Comparison of ENCODE assay signal across 1 cellular context in the genomic region with DNA sequence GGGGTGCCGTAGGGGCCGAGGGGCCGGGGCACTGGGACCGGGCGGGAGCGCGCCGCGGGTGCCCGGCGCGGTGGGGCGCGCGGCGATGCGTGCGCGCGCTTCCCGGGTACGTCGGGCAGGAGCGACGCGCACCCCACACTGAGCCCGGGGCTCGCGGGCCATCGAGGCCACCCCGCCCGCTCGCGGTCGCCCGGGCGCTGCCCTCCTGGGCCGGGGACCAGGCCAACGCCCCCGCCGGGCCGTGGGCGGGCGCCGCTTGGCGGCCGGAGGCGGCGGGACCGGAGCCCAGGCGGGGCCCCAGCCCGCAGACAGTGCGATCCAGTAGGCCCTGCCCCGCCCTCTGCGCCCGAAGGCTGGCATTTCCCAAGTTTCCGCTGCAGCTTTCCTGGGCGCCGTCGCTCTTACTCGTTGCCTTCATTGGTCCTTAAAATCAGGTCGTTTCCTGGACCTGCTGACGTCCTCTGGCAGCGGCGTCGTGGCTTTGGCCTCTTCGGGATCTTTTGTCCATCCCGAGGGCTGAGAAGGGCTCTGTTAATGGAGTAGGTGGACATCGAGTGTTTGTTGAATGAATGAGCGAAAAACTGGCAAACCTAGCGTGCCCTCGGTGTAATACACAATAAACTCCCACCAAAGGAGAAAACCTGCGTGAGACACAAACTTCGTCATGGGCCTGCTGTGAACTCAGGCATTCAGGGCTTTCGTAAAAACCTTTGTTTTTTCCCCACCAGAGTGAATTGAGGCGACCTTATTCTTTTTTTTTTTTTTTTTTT.
TF ChIP-seq lines count a peak whose summit lies in the region.

No MANE protein-coding gene starts in this region.

TF ChIP-seq in HepG2, 621 proteins besides CTCF, POLR2A, EP300 and RAD21 (continued from another document and continues in another):
- TF ChIP-seq, protein P1, sequence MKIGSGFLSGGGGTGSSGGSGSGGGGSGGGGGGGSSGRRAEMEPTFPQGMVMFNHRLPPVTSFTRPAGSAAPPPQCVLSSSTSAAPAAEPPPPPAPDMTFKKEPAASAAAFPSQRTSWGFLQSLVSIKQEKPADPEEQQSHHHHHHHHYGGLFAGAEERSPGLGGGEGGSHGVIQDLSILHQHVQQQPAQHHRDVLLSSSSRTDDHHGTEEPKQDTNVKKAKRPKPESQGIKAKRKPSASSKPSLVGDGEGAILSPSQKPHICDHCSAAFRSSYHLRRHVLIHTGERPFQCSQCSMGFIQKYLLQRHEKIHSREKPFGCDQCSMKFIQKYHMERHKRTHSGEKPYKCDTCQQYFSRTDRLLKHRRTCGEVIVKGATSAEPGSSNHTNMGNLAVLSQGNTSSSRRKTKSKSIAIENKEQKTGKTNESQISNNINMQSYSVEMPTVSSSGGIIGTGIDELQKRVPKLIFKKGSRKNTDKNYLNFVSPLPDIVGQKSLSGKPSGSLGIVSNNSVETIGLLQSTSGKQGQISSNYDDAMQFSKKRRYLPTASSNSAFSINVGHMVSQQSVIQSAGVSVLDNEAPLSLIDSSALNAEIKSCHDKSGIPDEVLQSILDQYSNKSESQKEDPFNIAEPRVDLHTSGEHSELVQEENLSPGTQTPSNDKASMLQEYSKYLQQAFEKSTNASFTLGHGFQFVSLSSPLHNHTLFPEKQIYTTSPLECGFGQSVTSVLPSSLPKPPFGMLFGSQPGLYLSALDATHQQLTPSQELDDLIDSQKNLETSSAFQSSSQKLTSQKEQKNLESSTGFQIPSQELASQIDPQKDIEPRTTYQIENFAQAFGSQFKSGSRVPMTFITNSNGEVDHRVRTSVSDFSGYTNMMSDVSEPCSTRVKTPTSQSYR (CRISPR knock-in tag; IDR thresholded peaks at IDR 0.05; ENCODE audit: borderline replicate concordance) = no peak
- peak; percentile 25; the same call in 1 of the 2 replicates for TF ChIP-seq NFKB2 (CRISPR knock-in tag; IDR thresholded peaks at IDR 0.05; ENCODE audit: borderline replicate concordance)
- TF ChIP-seq, protein P2, sequence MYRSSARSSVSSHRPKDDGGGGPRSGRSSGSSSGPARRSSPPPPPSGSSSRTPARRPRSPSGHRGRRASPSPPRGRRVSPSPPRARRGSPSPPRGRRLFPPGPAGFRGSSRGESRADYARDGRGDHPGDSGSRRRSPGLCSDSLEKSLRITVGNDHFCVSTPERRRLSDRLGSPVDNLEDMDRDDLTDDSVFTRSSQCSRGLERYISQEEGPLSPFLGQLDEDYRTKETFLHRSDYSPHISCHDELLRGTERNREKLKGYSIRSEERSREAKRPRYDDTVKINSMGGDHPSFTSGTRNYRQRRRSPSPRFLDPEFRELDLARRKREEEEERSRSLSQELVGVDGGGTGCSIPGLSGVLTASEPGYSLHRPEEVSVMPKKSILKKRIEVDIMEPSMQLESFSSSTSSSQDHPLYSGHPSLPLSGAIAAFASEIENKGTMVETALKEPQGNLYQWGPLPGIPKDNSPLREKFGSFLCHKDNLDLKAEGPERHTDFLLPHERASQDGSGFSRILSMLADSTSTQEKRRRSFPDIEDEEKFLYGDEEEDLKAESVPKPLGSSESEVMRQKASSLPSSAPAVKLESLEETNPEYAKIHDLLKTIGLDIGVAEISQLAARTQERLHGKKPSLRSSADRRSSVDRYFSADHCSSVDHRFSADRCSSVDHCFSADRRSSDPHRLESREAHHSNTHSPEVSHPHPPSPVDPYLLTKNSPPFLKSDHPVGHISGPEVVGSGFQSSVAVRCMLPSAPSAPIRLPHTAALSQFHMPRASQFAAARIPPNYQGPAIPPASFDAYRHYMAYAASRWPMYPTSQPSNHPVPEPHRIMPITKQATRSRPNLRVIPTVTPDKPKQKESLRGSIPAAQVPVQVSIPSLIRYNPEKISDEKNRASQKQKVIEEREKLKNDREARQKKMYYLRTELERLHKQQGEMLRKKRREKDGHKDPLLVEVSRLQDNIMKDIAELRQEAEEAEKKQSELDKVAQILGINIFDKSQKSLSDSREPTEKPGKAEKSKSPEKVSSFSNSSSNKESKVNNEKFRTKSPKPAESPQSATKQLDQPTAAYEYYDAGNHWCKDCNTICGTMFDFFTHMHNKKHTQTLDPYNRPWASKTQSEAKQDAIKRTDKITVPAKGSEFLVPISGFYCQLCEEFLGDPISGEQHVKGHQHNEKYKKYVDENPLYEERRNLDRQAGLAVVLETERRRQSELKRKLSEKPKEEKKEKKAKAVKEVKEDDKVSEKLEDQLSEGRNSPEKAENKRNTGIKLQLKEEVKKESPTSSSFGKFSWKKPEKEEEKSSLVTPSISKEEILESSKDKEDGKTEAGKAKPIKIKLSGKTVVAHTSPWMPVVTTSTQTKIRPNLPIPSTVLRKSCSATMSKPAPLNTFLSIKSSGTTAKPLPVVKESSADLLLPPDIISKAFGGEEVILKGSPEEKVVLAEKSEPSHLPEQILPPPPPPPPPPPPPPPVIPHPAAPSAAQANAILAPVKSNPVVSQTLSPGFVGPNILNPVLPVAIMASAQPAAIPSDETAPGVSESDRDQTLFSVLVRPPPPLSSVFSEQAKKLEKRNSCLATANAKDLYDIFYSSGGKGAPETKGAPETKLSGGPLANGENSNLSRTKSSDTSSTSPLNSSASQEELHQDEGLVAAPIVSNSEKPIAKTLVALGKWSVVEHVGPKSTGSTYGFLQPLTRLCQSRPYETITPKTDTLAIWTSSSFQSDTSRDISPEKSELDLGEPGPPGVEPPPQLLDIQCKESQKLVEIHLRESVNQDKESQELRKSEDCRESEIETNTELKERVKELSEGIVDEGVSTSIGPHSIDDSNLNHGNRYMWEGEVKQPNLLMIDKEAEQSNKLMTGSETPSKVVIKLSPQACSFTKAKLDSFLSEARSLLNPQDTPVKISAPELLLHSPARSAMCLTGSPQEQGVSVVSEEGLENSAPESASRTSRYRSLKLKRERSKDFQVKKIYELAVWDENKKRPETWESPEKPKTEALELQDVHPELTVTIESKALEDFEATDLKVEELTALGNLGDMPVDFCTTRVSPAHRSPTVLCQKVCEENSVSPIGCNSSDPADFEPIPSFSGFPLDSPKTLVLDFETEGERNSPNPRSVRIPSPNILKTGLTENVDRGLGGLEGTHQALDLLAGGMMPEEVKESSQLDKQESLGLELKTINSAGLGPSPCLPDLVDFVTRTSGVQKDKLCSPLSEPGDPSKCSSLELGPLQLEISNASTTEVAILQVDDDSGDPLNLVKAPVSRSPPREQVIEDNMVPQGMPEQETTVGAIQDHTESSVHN (CRISPR knock-in tag; IDR thresholded peaks at IDR 0.05) = no peak
- TF ChIP-seq, protein P3, sequence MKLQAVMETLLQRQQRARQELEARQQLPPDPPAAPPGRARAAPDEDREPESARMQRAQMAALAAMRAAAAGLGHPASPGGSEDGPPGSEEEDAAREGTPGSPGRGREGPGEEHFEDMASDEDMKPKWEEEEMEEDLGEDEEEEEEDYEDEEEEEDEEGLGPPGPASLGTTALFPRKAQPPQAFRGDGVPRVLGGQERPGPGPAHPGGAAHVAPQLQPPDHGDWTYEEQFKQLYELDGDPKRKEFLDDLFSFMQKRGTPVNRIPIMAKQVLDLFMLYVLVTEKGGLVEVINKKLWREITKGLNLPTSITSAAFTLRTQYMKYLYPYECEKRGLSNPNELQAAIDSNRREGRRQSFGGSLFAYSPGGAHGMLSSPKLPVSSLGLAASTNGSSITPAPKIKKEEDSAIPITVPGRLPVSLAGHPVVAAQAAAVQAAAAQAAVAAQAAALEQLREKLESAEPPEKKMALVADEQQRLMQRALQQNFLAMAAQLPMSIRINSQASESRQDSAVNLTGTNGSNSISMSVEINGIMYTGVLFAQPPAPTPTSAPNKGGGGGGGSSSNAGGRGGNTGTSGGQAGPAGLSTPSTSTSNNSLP (IDR thresholded peaks at IDR 0.05; ENCODE audit: low read depth, low read length) = no peak
- TF ChIP-seq ZNF253 (CRISPR knock-in tag; IDR thresholded peaks at IDR 0.05; ENCODE audit: borderline replicate concordance) = no peak
- TF ChIP-seq NPAS2 (CRISPR knock-in tag; IDR thresholded peaks at IDR 0.05; ENCODE audit: borderline replicate concordance) = no peak
- TF ChIP-seq, protein P4, sequence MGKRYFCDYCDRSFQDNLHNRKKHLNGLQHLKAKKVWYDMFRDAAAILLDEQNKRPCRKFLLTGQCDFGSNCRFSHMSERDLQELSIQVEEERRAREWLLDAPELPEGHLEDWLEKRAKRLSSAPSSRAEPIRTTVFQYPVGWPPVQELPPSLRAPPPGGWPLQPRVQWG (CRISPR knock-in tag; IDR thresholded peaks at IDR 0.05; ENCODE audit: borderline replicate concordance, low read depth) = no peak
- TF ChIP-seq ZNF337 (CRISPR knock-in tag; IDR thresholded peaks at IDR 0.05; ENCODE audit: borderline replicate concordance, low read depth) = no peak
- no peak for TF ChIP-seq ZNF598 (CRISPR knock-in tag; IDR thresholded peaks at IDR 0.05; ENCODE audit: borderline replicate concordance)
- no peak for TF ChIP-seq ZNF782 (CRISPR knock-in tag; IDR thresholded peaks at IDR 0.05; ENCODE audit: borderline replicate concordance)
- TF ChIP-seq ZNF354B (CRISPR knock-in tag; IDR thresholded peaks at IDR 0.05) = no peak
- TF ChIP-seq ZNF292 (CRISPR knock-in tag; IDR thresholded peaks at IDR 0.05; ENCODE audit: borderline replicate concordance, low read depth) = no peak
- no peak for TF ChIP-seq MAFF (IDR thresholded peaks at IDR 0.05; ENCODE audit: low read depth, low read length)
- TF ChIP-seq, protein P5, sequence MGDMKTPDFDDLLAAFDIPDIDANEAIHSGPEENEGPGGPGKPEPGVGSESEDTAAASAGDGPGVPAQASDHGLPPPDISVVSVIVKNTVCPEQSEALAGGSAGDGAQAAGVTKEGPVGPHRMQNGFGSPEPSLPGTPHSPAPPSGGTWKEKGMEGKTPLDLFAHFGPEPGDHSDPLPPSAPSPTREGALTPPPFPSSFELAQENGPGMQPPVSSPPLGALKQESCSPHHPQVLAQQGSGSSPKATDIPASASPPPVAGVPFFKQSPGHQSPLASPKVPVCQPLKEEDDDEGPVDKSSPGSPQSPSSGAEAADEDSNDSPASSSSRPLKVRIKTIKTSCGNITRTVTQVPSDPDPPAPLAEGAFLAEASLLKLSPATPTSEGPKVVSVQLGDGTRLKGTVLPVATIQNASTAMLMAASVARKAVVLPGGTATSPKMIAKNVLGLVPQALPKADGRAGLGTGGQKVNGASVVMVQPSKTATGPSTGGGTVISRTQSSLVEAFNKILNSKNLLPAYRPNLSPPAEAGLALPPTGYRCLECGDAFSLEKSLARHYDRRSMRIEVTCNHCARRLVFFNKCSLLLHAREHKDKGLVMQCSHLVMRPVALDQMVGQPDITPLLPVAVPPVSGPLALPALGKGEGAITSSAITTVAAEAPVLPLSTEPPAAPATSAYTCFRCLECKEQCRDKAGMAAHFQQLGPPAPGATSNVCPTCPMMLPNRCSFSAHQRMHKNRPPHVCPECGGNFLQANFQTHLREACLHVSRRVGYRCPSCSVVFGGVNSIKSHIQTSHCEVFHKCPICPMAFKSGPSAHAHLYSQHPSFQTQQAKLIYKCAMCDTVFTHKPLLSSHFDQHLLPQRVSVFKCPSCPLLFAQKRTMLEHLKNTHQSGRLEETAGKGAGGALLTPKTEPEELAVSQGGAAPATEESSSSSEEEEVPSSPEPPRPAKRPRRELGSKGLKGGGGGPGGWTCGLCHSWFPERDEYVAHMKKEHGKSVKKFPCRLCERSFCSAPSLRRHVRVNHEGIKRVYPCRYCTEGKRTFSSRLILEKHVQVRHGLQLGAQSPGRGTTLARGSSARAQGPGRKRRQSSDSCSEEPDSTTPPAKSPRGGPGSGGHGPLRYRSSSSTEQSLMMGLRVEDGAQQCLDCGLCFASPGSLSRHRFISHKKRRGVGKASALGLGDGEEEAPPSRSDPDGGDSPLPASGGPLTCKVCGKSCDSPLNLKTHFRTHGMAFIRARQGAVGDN (CRISPR knock-in tag; IDR thresholded peaks at IDR 0.05) = peak; percentile 65
- no peak for TF ChIP-seq CBFB (CRISPR knock-in tag; IDR thresholded peaks at IDR 0.05)
- TF ChIP-seq HOXA3 (CRISPR knock-in tag; IDR thresholded peaks at IDR 0.05) = peak; percentile 31; the same call in 1 of the 2 replicates
- TF ChIP-seq KMT2A (CRISPR knock-in tag; IDR thresholded peaks at IDR 0.05) = no peak; the same call in 1 of the 2 replicates
- TF ChIP-seq, protein P6, sequence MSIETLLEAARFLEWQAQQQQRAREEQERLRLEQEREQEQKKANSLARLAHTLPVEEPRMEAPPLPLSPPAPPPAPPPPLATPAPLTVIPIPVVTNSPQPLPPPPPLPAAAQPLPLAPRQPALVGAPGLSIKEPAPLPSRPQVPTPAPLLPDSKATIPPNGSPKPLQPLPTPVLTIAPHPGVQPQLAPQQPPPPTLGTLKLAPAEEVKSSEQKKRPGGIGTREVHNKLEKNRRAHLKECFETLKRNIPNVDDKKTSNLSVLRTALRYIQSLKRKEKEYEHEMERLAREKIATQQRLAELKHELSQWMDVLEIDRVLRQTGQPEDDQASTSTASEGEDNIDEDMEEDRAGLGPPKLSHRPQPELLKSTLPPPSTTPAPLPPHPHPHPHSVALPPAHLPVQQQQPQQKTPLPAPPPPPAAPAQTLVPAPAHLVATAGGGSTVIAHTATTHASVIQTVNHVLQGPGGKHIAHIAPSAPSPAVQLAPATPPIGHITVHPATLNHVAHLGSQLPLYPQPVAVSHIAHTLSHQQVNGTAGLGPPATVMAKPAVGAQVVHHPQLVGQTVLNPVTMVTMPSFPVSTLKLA (IDR thresholded peaks at IDR 0.05) = no peak
- TF ChIP-seq ZNF605 (CRISPR knock-in tag; IDR thresholded peaks at IDR 0.05) = no peak
- TF ChIP-seq, protein P7, sequence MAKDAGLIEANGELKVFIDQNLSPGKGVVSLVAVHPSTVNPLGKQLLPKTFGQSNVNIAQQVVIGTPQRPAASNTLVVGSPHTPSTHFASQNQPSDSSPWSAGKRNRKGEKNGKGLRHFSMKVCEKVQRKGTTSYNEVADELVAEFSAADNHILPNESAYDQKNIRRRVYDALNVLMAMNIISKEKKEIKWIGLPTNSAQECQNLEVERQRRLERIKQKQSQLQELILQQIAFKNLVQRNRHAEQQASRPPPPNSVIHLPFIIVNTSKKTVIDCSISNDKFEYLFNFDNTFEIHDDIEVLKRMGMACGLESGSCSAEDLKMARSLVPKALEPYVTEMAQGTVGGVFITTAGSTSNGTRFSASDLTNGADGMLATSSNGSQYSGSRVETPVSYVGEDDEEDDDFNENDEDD (CRISPR knock-in tag; IDR thresholded peaks at IDR 0.05; ENCODE audit: borderline replicate concordance) = peak; percentile 53; the same call in 1 of the 2 replicates
- no peak for TF ChIP-seq DNMT1 (CRISPR knock-in tag; IDR thresholded peaks at IDR 0.05)
- TF ChIP-seq EEA1 (CRISPR knock-in tag; IDR thresholded peaks at IDR 0.05; ENCODE audit: borderline replicate concordance) = no peak
- no peak for TF ChIP-seq SSRP1 (CRISPR knock-in tag; IDR thresholded peaks at IDR 0.05)
- TF ChIP-seq MTA1 (CRISPR knock-in tag; IDR thresholded peaks at IDR 0.05; ENCODE audit: borderline replicate concordance) = no peak
- TF ChIP-seq, protein P8, sequence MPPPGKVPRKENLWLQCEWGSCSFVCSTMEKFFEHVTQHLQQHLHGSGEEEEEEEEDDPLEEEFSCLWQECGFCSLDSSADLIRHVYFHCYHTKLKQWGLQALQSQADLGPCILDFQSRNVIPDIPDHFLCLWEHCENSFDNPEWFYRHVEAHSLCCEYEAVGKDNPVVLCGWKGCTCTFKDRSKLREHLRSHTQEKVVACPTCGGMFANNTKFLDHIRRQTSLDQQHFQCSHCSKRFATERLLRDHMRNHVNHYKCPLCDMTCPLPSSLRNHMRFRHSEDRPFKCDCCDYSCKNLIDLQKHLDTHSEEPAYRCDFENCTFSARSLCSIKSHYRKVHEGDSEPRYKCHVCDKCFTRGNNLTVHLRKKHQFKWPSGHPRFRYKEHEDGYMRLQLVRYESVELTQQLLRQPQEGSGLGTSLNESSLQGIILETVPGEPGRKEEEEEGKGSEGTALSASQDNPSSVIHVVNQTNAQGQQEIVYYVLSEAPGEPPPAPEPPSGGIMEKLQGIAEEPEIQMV (CRISPR knock-in tag; IDR thresholded peaks at IDR 0.05; ENCODE audit: low read depth) = no peak
- no peak for TF ChIP-seq ZNF766 (CRISPR knock-in tag; IDR thresholded peaks at IDR 0.05; ENCODE audit: borderline replicate concordance)
- TF ChIP-seq ZNF773 (CRISPR knock-in tag; IDR thresholded peaks at IDR 0.05; ENCODE audit: borderline replicate concordance) = no peak
- no peak for TF ChIP-seq ZNF589 (CRISPR knock-in tag; conservative IDR thresholded peaks at IDR 0.05)
- no peak for TF ChIP-seq IRF2 (CRISPR knock-in tag; IDR thresholded peaks at IDR 0.05)
- no peak for TF ChIP-seq ZNF326 (CRISPR knock-in tag; IDR thresholded peaks at IDR 0.05; ENCODE audit: borderline replicate concordance)
- no peak for TF ChIP-seq IRX3 (CRISPR knock-in tag; IDR thresholded peaks at IDR 0.05; ENCODE audit: borderline replicate concordance, low read depth)
- TF ChIP-seq SCMH1 (CRISPR knock-in tag; IDR thresholded peaks at IDR 0.05; ENCODE audit: borderline replicate concordance) = no peak
